23 cellular contexts compared by ENCODE assay signal in the genomic region with DNA sequence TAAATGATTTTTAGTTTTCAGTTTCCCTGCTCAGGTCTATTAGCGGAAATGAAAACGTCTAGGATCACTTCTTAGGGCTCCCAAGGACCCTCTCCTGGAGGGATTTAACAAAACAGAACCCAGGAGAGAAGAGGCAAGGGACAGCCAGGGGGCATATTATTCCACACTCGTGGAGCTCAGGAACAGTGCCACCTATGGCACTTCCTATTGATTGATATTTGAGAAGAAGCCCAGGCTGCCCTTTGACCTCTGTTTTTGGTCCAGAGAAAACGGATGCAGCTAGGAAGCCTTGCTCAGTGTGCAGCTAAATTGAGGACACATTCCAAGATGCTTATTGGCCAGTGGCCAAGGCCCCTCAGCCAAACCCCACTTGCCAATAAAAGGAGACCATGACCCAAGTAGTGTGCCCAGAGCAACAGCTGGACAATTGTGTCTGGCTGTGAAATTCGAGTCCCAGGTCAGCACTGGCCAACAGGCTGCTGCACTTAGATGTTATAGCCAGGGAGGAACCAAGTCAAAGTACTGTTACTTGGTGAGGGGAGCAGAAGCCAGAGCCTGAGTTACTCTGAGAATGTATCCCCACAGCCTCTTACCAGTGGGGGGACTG. TPM values are rescaled to one million over a fixed set of nuclear protein-coding genes. Genes with fewer than 3 reads are reported as not detected.
DNase-seq lines count a peak whose midpoint lies in the region; ATAC-seq and TF ChIP-seq lines count a peak whose summit lies in the region.
"Had no signal": no experiment of that assay in that cellular context is flagged by ENCODE, and none has a peak within 500 bp of the region (broad histone marks: within the 10 kb centered on the region; RNA-seq: fewer than 3 reads in every experiment).

No MANE protein-coding gene starts in this region.

- H3K9me3 Mint-ChIP-seq in glutamatergic neuron (ENCODE audit: unreplicated experiment) (no peaks in the 10 kb centered on the region), neural progenitor cell (no peaks in the 10 kb centered on the region)
- no peaks in the 10 kb centered on the region for H3K9me3 Mint-ChIP-seq in activated naive CD8-positive, alpha-beta T cell treated with anti-CD3 and anti-CD28 coated beads for 36 hours
- H3K9me3 Mint-ChIP-seq: CD4-positive, alpha-beta memory T cell had no signal

- no peaks in the 10 kb centered on the region for H3K27me3 ChIP-seq in neural progenitor cell
- H3K27me3 ChIP-seq: BLaER1 treated with 17β-estradiol and CSF1 and Interleukin-3, amounts not matched to agents 10 nM and 100 nM; Peyer's patch; SJSA1 had no signal

- H3K27ac Mint-ChIP-seq in glutamatergic neuron (ENCODE audit: unreplicated experiment) (no peak overlapping the region), neural progenitor cell (no peak overlapping the region)
- H3K27ac Mint-ChIP-seq in activated naive CD8-positive, alpha-beta T cell treated with anti-CD3 and anti-CD28 coated beads for 36 hours, result no peak overlapping the region
- H3K27ac Mint-ChIP-seq: CD4-positive, alpha-beta memory T cell had no signal

- H3K79me2 ChIP-seq in neural progenitor cell (ENCODE audit: low read depth), result no peaks in the 10 kb centered on the region

- H4K20me1 ChIP-seq in neural progenitor cell (ENCODE audit: low read depth), result no peaks in the 10 kb centered on the region
- H4K20me1 ChIP-seq: BLaER1 treated with 17β-estradiol and CSF1 and Interleukin-3, amounts not matched to agents 10 nM and 100 nM had no signal

- ATAC-seq in HG03108 (IDR thresholded peaks at IDR 0.05; ENCODE audit: unreplicated experiment), result no peak

- H3F3A ChIP-seq in neural progenitor cell (ENCODE audit: low read depth), result no peaks in the 10 kb centered on the region

- H3K27ac ChIP-seq in neural progenitor cell, result no peak overlapping the region
- H3K27ac ChIP-seq: BLaER1 treated with 17β-estradiol and CSF1 and Interleukin-3, amounts not matched to agents 10 nM and 100 nM; Peyer's patch; SJSA1 had no signal

- TF ChIP-seq CTCF in glutamatergic neuron (IDR thresholded peaks at IDR 0.05; ENCODE audit: partially characterized antibody, unreplicated experiment) (no peak), neural progenitor cell (IDR thresholded peaks at IDR 0.05) (no peak)

- H3K9me3 ChIP-seq in neural progenitor cell (ENCODE audit: low read depth), result no peaks in the 10 kb centered on the region
- H3K9me3 ChIP-seq: BLaER1 treated with 17β-estradiol and CSF1 and Interleukin-3, amounts not matched to agents 10 nM and 100 nM; Peyer's patch; SJSA1 had no signal

- no peaks in the 10 kb centered on the region for H3K36me3 ChIP-seq in neural progenitor cell
- H3K36me3 ChIP-seq: BLaER1 treated with 17β-estradiol and CSF1 and Interleukin-3, amounts not matched to agents 10 nM and 100 nM; Peyer's patch; SJSA1 had no signal

- no peak overlapping the region for H3K4me3 Mint-ChIP-seq in glutamatergic neuron (ENCODE audit: unreplicated experiment)
- no peak overlapping the region for H3K4me3 Mint-ChIP-seq in neural progenitor cell
- H3K4me3 Mint-ChIP-seq in activated naive CD8-positive, alpha-beta T cell treated with anti-CD3 and anti-CD28 coated beads for 36 hours, result no peak overlapping the region
- H3K4me3 Mint-ChIP-seq: CD4-positive, alpha-beta memory T cell had no signal

- no peak overlapping the region for H3K4me2 ChIP-seq in neural progenitor cell
- H3K4me2 ChIP-seq: BLaER1 treated with 17β-estradiol and CSF1 and Interleukin-3, amounts not matched to agents 10 nM and 100 nM had no signal

- H2AFZ ChIP-seq in neural progenitor cell (replicated peaks), result no peak overlapping the region

- no peaks in the 10 kb centered on the region for H3K27me3 Mint-ChIP-seq in glutamatergic neuron (ENCODE audit: unreplicated experiment)
- H3K27me3 Mint-ChIP-seq in neural progenitor cell (ENCODE audit: insufficient read depth, low read depth), result peaks cover 2% of the 10 kb centered on the region
- H3K27me3 Mint-ChIP-seq in activated naive CD8-positive, alpha-beta T cell treated with anti-CD3 and anti-CD28 coated beads for 36 hours, result peaks cover 2% of the 10 kb centered on the region

- peaks cover 24% of the 10 kb centered on the region for H3K4me1 ChIP-seq in neural progenitor cell
- H3K4me1 ChIP-seq: Peyer's patch, SJSA1 had no signal

- H3K36me3 Mint-ChIP-seq in glutamatergic neuron (ENCODE audit: unreplicated experiment) (no peaks in the 10 kb centered on the region), neural progenitor cell (no peaks in the 10 kb centered on the region)
- no peaks in the 10 kb centered on the region for H3K36me3 Mint-ChIP-seq in activated naive CD8-positive, alpha-beta T cell treated with anti-CD3 and anti-CD28 coated beads for 36 hours
- H3K36me3 Mint-ChIP-seq: CD4-positive, alpha-beta memory T cell had no signal

- DNase-seq in DMS 273 (lab: John Stamatoyannopoulos, UW; ENCODE audit: unreplicated experiment), result peak; percentile 16
- DNase-seq in DMS 273 treated with DMSO at 0.1 percent for 48 hours (lab: John Stamatoyannopoulos, UW), result no peak
- DNase-seq in NCI-H69 (lab: John Stamatoyannopoulos, UW), result peak; percentile 49
- peak; percentile 20 for DNase-seq in glutamatergic neuron
- DNase-seq in neural progenitor cell (ENCODE audit: low spot score), result peak; percentile 10
- DNase-seq in NOMO-1 treated with dmso at 0.1 percent for 144 hours (lab: John Stamatoyannopoulos, UW; ENCODE audit: unreplicated experiment), result no peak
- DNase-seq in activated naive CD8-positive, alpha-beta T cell treated with anti-CD3 and anti-CD28 coated beads for 36 hours, result no peak
- DNase-seq: 8988T; CD4-positive, alpha-beta memory T cell; DMS53; EL; GF-D8; H7; IMR-90; NCI-H1105; NCI-H1694; NCI-H2081; NCI-H2171; NCI-H524 treated with DMSO at 0.1 percent for 48 hours; Peyer's patch had no signal

- H3K9ac ChIP-seq in neural progenitor cell, result no peak overlapping the region
- H3K9ac ChIP-seq: BLaER1 treated with 17β-estradiol and CSF1 and Interleukin-3, amounts not matched to agents 10 nM and 100 nM had no signal

- H3K4me3 ChIP-seq in neural progenitor cell, result no peak overlapping the region
- H3K4me3 ChIP-seq: BLaER1 treated with 17β-estradiol and CSF1 and Interleukin-3, amounts not matched to agents 10 nM and 100 nM; Peyer's patch; SJSA1 had no signal

- H3K4me1 Mint-ChIP-seq in glutamatergic neuron (ENCODE audit: low read depth, unreplicated experiment) (peaks cover 12% of the 10 kb centered on the region), neural progenitor cell (peaks cover 26% of the 10 kb centered on the region)
- no peaks in the 10 kb centered on the region for H3K4me1 Mint-ChIP-seq in activated naive CD8-positive, alpha-beta T cell treated with anti-CD3 and anti-CD28 coated beads for 36 hours
- H3K4me1 Mint-ChIP-seq: CD4-positive, alpha-beta memory T cell had no signal

RNA-seq across cellular contexts. Expression of a gene that starts 24.0 kb away (rescaled TPM):
- total RNA-seq in glutamatergic neuron (ENCODE audit: unreplicated experiment) (not detected), neural progenitor cell (ENCODE audit: low replicate concordance) (0.99 TPM in 1 of 2 replicates, not detected in the other)
- 1 to 10 TPM; 1.8 to 1.9 TPM for total RNA-seq in activated naive CD8-positive, alpha-beta T cell treated with anti-CD3 and anti-CD28 coated beads for 36 hours

RNA-seq across cellular contexts. Expression of a gene that starts 40.7 kb away (rescaled TPM):
- total RNA-seq in glutamatergic neuron (ENCODE audit: unreplicated experiment) (47.7 TPM), neural progenitor cell (ENCODE audit: low replicate concordance) (60.1 and 67.7 TPM in 2 replicates)
- total RNA-seq in activated naive CD8-positive, alpha-beta T cell treated with anti-CD3 and anti-CD28 coated beads for 36 hours, result 10 to 100 TPM; 43.2 to 48.2 TPM

Comparison
In these comparisons a context has a peak if more than half of its experiments do, and no peak if none do; other contexts are left out.
1. DNase-seq: peak in DMS 273 (single experiment), NCI-H69 (single experiment), glutamatergic neuron (single experiment) and neural progenitor cell (single experiment); none in DMS 273 treated with DMSO at 0.1 percent for 48 hours (single experiment), NOMO-1 treated with dmso at 0.1 percent for 144 hours (single experiment) and activated naive CD8-positive, alpha-beta T cell treated with anti-CD3 and anti-CD28 coated beads for 36 hours (single experiment).